In genomic region chr10:110500515-110500905, GRCh38 we compare ENCODE assay signal across 8 cellular contexts. TPM values are rescaled to one million over a fixed set of nuclear protein-coding genes. Genes with fewer than 3 reads are reported as not detected.
A peak's percentile ranks its signal among the peaks of the same experiment; 100 is the strongest.
DNase-seq lines count a peak whose midpoint lies in the region; ATAC-seq and TF ChIP-seq lines count a peak whose summit lies in the region.

No MANE protein-coding gene starts in this region.

- H3K36me3 ChIP-seq in BE2C (no peaks in the 10 kb centered on the region), muscle layer of colon (ENCODE audit: insufficient read depth, low read length) (no peaks in the 10 kb centered on the region)

- H3K27ac ChIP-seq in coronary artery (peak overlapping the region; percentile 19 to 71), muscle layer of colon (ENCODE audit: low read depth, low read length) (peak overlapping the region; percentile 93)

- TF ChIP-seq CTCF in BE2C (IDR thresholded peaks at IDR 0.05; ENCODE audit: low read depth, low read length) (no peak), coronary artery (IDR thresholded peaks at IDR 0.05) (no peak)

- peak overlapping the region; percentile 16 for H3K4me3 ChIP-seq in BE2C (ENCODE audit: low read depth, low read length)
- peak overlapping the region; percentile 34 for H3K4me3 ChIP-seq in coronary artery
- peak overlapping the region in 1 of 2 donors; percentile 68 for H3K4me3 ChIP-seq in muscle layer of colon (ENCODE audit: low read depth in 1 of 2, low read length in 2 of 2)

- H3K27me3 ChIP-seq in BE2C = peaks cover 8% of the 10 kb centered on the region
- H3K27me3 ChIP-seq in muscle layer of colon (ENCODE audit: control insufficient read depth in 1 of 2, insufficient read depth in 2 of 2, low read length in 2 of 2) = no peaks in the 10 kb centered on the region

- H3K4me1 ChIP-seq in BE2C (peaks cover 44% of the 10 kb centered on the region), muscle layer of colon (ENCODE audit: insufficient read depth, low read length) (peaks cover 81% of the 10 kb centered on the region)

- DNase-seq in BE2C (no peak), NCI-H226 (peak; percentile 69), coronary artery (ENCODE audit: low spot score) (no peak), left lobe of liver (ENCODE audit: low spot score) (no peak), DMS153 (lab: John Stamatoyannopoulos, UW) (no peak)

- no peaks in the 10 kb centered on the region for H3K9me3 ChIP-seq in BE2C
- no peaks in the 10 kb centered on the region for H3K9me3 ChIP-seq in muscle layer of colon (ENCODE audit: low read length)

- H3K9ac ChIP-seq in muscle layer of colon (ENCODE audit: low read length) = no peak overlapping the region

- no peak for ATAC-seq in left lobe of liver
- ATAC-seq in HG02973 (IDR thresholded peaks at IDR 0.05; ENCODE audit: unreplicated experiment) = no peak
- no peak for ATAC-seq in HG02884 (IDR thresholded peaks at IDR 0.05; ENCODE audit: unreplicated experiment)

RNA-seq across cellular contexts. Expression of gene DUSP5, which starts 2.8 kb away (rescaled TPM):
- 7.1 TPM for polyA plus RNA-seq in BE2C (2012; ENCODE audit: insufficient read depth, insufficient read length, low read depth)
- total RNA-seq in left lobe of liver = 3.8 TPM
